10 cellular contexts compared by ENCODE assay signal in genomic region chr3:185559706-185560090, GRCh38. TPM values are rescaled to one million over a fixed set of nuclear protein-coding genes. Genes with fewer than 3 reads are reported as not detected.
DNase-seq lines count a peak whose midpoint lies in the region; ATAC-seq, FAIRE-seq and TF ChIP-seq lines count a peak whose summit lies in the region.
"Had no signal": no experiment of that assay in that cellular context is flagged by ENCODE, and none has a peak within 500 bp of the region (broad histone marks: within the 10 kb centered on the region; RNA-seq: fewer than 3 reads in every experiment).

No MANE protein-coding gene starts in this region.

- peak overlapping the region; percentile 44; the same call in 1 of the 2 replicates for H3K9ac ChIP-seq in KMS-11
- no peak overlapping the region for H3K9ac ChIP-seq in GM12878 (ENCODE audit: control insufficient read depth, insufficient read depth, low read length)

- H3K27ac ChIP-seq in KMS-11: no peak overlapping the region
- H3K27ac ChIP-seq in GM12878 (ENCODE audit: control insufficient read depth, insufficient read depth): peak overlapping the region; percentile 18; the same call in 1 of the 2 replicates
- H3K27ac ChIP-seq in transverse colon: peak overlapping the region in 3 of 4 donors; percentile 87 to 89 (median 88)
- H3K27ac ChIP-seq: tibial artery had no signal

- peaks cover 22% of the 10 kb centered on the region for H3K4me1 Mint-ChIP-seq in activated T-cell treated with anti-CD3 and anti-CD28 coated beads, Interleukin-2, amount 50 U/mL, for 72 hours (ENCODE audit: low read depth)
- H3K4me1 Mint-ChIP-seq in nephron progenitor cell: peaks cover 21% of the 10 kb centered on the region

- H3K4me1 ChIP-seq in KMS-11 (ENCODE audit: low read depth, poor library complexity, severe bottlenecking): peaks cover 19% of the 10 kb centered on the region
- peaks cover 18% of the 10 kb centered on the region for H3K4me1 ChIP-seq in GM12878 (ENCODE audit: control insufficient read depth, insufficient read depth, low read length)
- peaks cover 0 to 57% (median 18%) of the 10 kb centered on the region in 4 donors for H3K4me1 ChIP-seq in transverse colon

- H2AFZ ChIP-seq in KMS-11 (ENCODE audit: low read depth) (peak overlapping the region; percentile 95), GM12878 (ENCODE audit: control insufficient read depth, low read depth, low read length) (no peak overlapping the region; the same call in none of the 2 replicates)

- no peaks in the 10 kb centered on the region for H3K36me3 ChIP-seq in KMS-11 (ENCODE audit: insufficient read depth)
- no peaks in the 10 kb centered on the region for H3K36me3 ChIP-seq in GM12878 (ENCODE audit: control insufficient read depth in 2 of 2, insufficient read depth in 2 of 2, low read length in 1 of 2)
- no peaks in the 10 kb centered on the region for H3K36me3 ChIP-seq in transverse colon
- H3K36me3 ChIP-seq: tibial artery had no signal

- H3K9me3 ChIP-seq in GM12878 (replicated peaks; ENCODE audit: control insufficient read depth, insufficient read depth, low read length): no peaks in the 10 kb centered on the region
- no peaks in the 10 kb centered on the region for H3K9me3 ChIP-seq in transverse colon
- H3K9me3 ChIP-seq: tibial artery had no signal

- H3K4me3 ChIP-seq in KMS-11 (IDR thresholded peaks at IDR 0.05; ENCODE audit: insufficient read depth, low read depth, low read length): peak overlapping the region; percentile 75
- peak overlapping the region; percentile 54; the same call in 1 of the 2 replicates for H3K4me3 ChIP-seq in GM12878
- no peak overlapping the region for H3K4me3 ChIP-seq in transverse colon
- H3K4me3 ChIP-seq: tibial artery had no signal

- no peak overlapping the region for H3K27ac Mint-ChIP-seq in activated T-cell treated with anti-CD3 and anti-CD28 coated beads, Interleukin-2, amount 50 U/mL, for 72 hours
- no peak overlapping the region for H3K27ac Mint-ChIP-seq in nephron progenitor cell

- in situ Hi-C loops in GM12878 (cut with MboI): no loop called here
- in situ Hi-C loops in transverse colon (cut with MboI; ENCODE audit: low pct_ligation_motif_present in 1 of 4, low pct_unique_long_range_greater_than_20kb in 1 of 4, low sequenced_read_pairs in 3 of 4): no loop called here

- ATAC-seq in activated T-cell treated with anti-CD3 and anti-CD28 coated beads, Interleukin-2, amount 50 U/mL, for 72 hours (replicated peaks in 1 of 2): no peak
- ATAC-seq in GM12878 (no peak), omental fat pad (ENCODE audit: low FRiP score) (no peak)

- POLR2A ChIA-PET in GM12878 (lab: Charles Lee): interaction anchor here (0.7 to 1.0 kb wide), 2 partner anchors 10 to 56 kb away, joined by 3 to 4 read pairs; no protein-coding TSS in a partner anchor

- H3K36me3 Mint-ChIP-seq in activated T-cell treated with anti-CD3 and anti-CD28 coated beads, Interleukin-2, amount 50 U/mL, for 72 hours (ENCODE audit: insufficient read depth in 2 of 2): no peaks in the 10 kb centered on the region
- H3K36me3 Mint-ChIP-seq in nephron progenitor cell (ENCODE audit: low read depth): no peaks in the 10 kb centered on the region

- H3K4me2 ChIP-seq in KMS-11 (peak overlapping the region; percentile 83), GM12878 (ENCODE audit: control insufficient read depth, insufficient read depth) (no peak overlapping the region)

- H3K9me3 Mint-ChIP-seq in activated T-cell treated with anti-CD3 and anti-CD28 coated beads, Interleukin-2, amount 50 U/mL, for 72 hours: no peaks in the 10 kb centered on the region
- peaks cover 5% of the 10 kb centered on the region for H3K9me3 Mint-ChIP-seq in nephron progenitor cell

- H3K27me3 ChIP-seq in KMS-11 (ENCODE audit: insufficient read depth, low read depth): no peaks in the 10 kb centered on the region
- no peaks in the 10 kb centered on the region for H3K27me3 ChIP-seq in GM12878 (replicated peaks in 1 of 2; ENCODE audit: control insufficient read depth in 2 of 2, insufficient read depth in 2 of 2, low read length in 1 of 2)
- no peaks in the 10 kb centered on the region for H3K27me3 ChIP-seq in transverse colon

- no peak for TF ChIP-seq POLR2A in GM12878 (IDR thresholded peaks at IDR 0.05; ENCODE audit: low read depth, low read length)
- TF ChIP-seq POLR2A in transverse colon (IDR thresholded peaks at IDR 0.05): no peak

- TF ChIP-seq RAD21 in GM12878 (IDR thresholded peaks at IDR 0.05; ENCODE audit: insufficient read depth, low read depth, low read length): no peak

- no peaks in the 10 kb centered on the region for H4K20me1 ChIP-seq in KMS-11 (ENCODE audit: insufficient read depth)
- H4K20me1 ChIP-seq in GM12878 (ENCODE audit: control insufficient read depth, insufficient read depth): no peaks in the 10 kb centered on the region

- no peak for FAIRE-seq in GM12878 (lab: Jason Lieb, UNC)

- DNase-seq in activated T-cell treated with anti-CD3 and anti-CD28 coated beads, Interleukin-2, amount 50 U/mL, for 72 hours: no peak
- DNase-seq in activated T-cell treated with anti-CD3 and anti-CD28 coated beads, Interleukin-2, amount 50 U/mL, for 48 hours: no peak
- DNase-seq in GM12878 (ENCODE audit: low read depth, low spot score): no peak
- DNase-seq in transverse colon: no peak
- no peak for DNase-seq in NCI-H2081 (lab: John Stamatoyannopoulos, UW)
- no peak for DNase-seq in omental fat pad (ENCODE audit: low spot score)
- no peak for DNase-seq in nephron progenitor cell

- WGBS in GM12878 (ENCODE audit: insufficient coverage, insufficient replicate concordance, low lambda C conversion rate, missing lambda C conversion rate): 43% methylated on average over 12 of the region's 12 CpGs
- WGBS in transverse colon (ENCODE audit: low coverage in 1 of 2), 2 donors: 80 to 81% methylated on average over 10 to 12 of the region's 12 CpGs

- intact Hi-C loops in GM12878 (cut with micrococcal nuclease; ENCODE audit: unreplicated experiment): loop anchor here (1.0 to 5.0 kb wide), 2 partner anchors 60 to 207 kb away; partner anchors contain the start of gene TMEM41A
- intact Hi-C loops in transverse colon (cut with DNase I; ENCODE audit: low total_unique reads): no loop called here

- TF ChIP-seq CTCF in KMS-11 (conservative IDR thresholded peaks at IDR 0.05; ENCODE audit: low read depth, low read length) (no peak), GM12878 (IDR thresholded peaks at IDR 0.05 in 2 of 3, conservative IDR thresholded peaks at IDR 0.05 in 1 of 3; ENCODE audit: control insufficient read depth in 2 of 3, extremely low read depth in 1 of 3, insufficient read depth in 1 of 3, low read depth in 3 of 3, low read length in 3 of 3) (no peak), transverse colon (IDR thresholded peaks at IDR 0.05) (no peak), omental fat pad (IDR thresholded peaks at IDR 0.05) (no peak), nephron progenitor cell (IDR thresholded peaks at IDR 0.05) (no peak)

- CTCF ChIA-PET in GM12878 (lab: Yijun Ruan, JAX): interaction anchor here (0.7 to 4.8 kb wide), 31 partner anchors 11 to 272 kb away, joined by 3 to 56 read pairs (median 4); partner anchors contain the start of genes MAP3K13 and SENP2

- SMC1A ChIA-PET in GM12878 (lab: Charles Lee; ENCODE audit: uncharacterized antibody, unreplicated experiment): interaction anchor here (0.6 to 3.7 kb wide), 22 partner anchors 12 to 270 kb away, joined by 3 to 23 read pairs (median 7); partner anchors contain the start of genes MAP3K13 and SENP2

- no peaks in the 10 kb centered on the region for H3K27me3 Mint-ChIP-seq in activated T-cell treated with anti-CD3 and anti-CD28 coated beads, Interleukin-2, amount 50 U/mL, for 72 hours (ENCODE audit: low read depth)
- H3K27me3 Mint-ChIP-seq in nephron progenitor cell (ENCODE audit: low read depth, poor library complexity): peaks cover 20% of the 10 kb centered on the region

- peak overlapping the region; percentile 78 to 84 for H3K4me3 Mint-ChIP-seq in activated T-cell treated with anti-CD3 and anti-CD28 coated beads, Interleukin-2, amount 50 U/mL, for 72 hours
- H3K4me3 Mint-ChIP-seq in nephron progenitor cell: no peak overlapping the region

- H3K79me2 ChIP-seq in KMS-11 (ENCODE audit: insufficient read depth, low read depth): no peaks in the 10 kb centered on the region
- no peaks in the 10 kb centered on the region for H3K79me2 ChIP-seq in GM12878 (ENCODE audit: control insufficient read depth, insufficient read depth, low read length)

- BruUV-seq in GM12878 (replicated peaks; lab: Mats Ljungman, UMichigan): no TSS peak

- no peak for TF ChIP-seq EP300 in GM12878 (IDR thresholded peaks at IDR 0.05; ENCODE audit: borderline replicate concordance in 1 of 2, control insufficient read depth in 1 of 2, low read depth in 2 of 2, low read length in 2 of 2)
- TF ChIP-seq EP300 in transverse colon (IDR thresholded peaks at IDR 0.05; ENCODE audit: low read depth): no peak

- RAD21 ChIA-PET in GM12878 (lab: Charles Lee; ENCODE audit: unreplicated experiment): interaction anchor here (0.6 to 2.9 kb wide), 15 partner anchors 13 to 212 kb away, joined by 3 to 13 read pairs (median 5); partner anchors contain the start of genes MAP3K13 and TMEM41A

RNA-seq across cellular contexts. Expression of gene LIPH, which starts 7.3 kb away (rescaled TPM):
- under 1 TPM in 1 of 2 donors, not detected in 1; 0.19 TPM for total RNA-seq in activated T-cell treated with anti-CD3 and anti-CD28 coated beads, Interleukin-2, amount 50 U/mL, for 72 hours
- 10.0 and 12.6 TPM in 2 replicates for total RNA-seq in GM12878 (2013; cell fraction: nucleolus; rRNA removed)
- total RNA-seq in GM12878 (2014; rRNA removed) (6.8 and 8.0 TPM in 2 replicates), GM12878 (2014; rRNA removed; fragmentation: Illumina TruSeq; extraction: Trizol) (4.9 and 5.4 TPM in 2 replicates), GM12878 (2021) (8.8 and 9.1 TPM in 2 replicates), transverse colon (100 to 1,000 TPM in 1 of 4 donors, 10 to 100 TPM in 3; 31.6 to 115 (median 74.7) TPM), omental fat pad (under 1 TPM in 1 of 4 donors, not detected in 3; 0.25 TPM)
- polyA plus RNA-seq in GM12878 (2011; ENCODE audit: low read depth): 2.0 TPM
- polyA plus RNA-seq in GM12878 (2011; rRNA removed) (11.1 and 11.7 TPM in 2 replicates), GM12878 (2014; fragmentation: Illumina TruSeq; extraction: Trizol) (7.8 and 11.6 TPM in 2 replicates), GM12878 (2014; fragmentation: Nextera tagmentation; extraction: Ambion mirVana) (1 to 10 TPM; 2.2 to 4.7 TPM), GM12878 (2014; rRNA removed) (4.2 and 5.7 TPM in 2 replicates), GM12878 (2016; fragmentation: Nextera tagmentation; extraction: Ambion mirVana) (1 to 10 TPM; 5.1 TPM)
- polyA plus RNA-seq in GM12878 (2011; cell fraction: cytosol; rRNA removed): 5.0 and 5.6 TPM in 2 replicates
- 3.1 and 3.6 TPM in 2 replicates for polyA plus RNA-seq in GM12878 (2011; cell fraction: nucleus; rRNA removed)
- 1.9 and 4.7 TPM in 2 replicates for polyA plus RNA-seq in GM12878 (2012)
- polyA minus RNA-seq in GM12878 (2011; rRNA and poly(A)+ RNA removed): 14.4 and 16.4 TPM in 2 replicates
- polyA minus RNA-seq in GM12878 (2011; cell fraction: cytosol; rRNA and poly(A)+ RNA removed): 4.0 and 5.1 TPM in 2 replicates
- polyA minus RNA-seq in GM12878 (2011; cell fraction: nucleus; rRNA and poly(A)+ RNA removed): 1.5 and 1.7 TPM in 2 replicates
- total RNA-seq: osteoblast had no signal

RNA-seq across cellular contexts. Expression of gene SENP2, which starts 26.4 kb away (rescaled TPM):
- 10 to 100 TPM; 35.4 to 38.1 TPM for total RNA-seq in activated T-cell treated with anti-CD3 and anti-CD28 coated beads, Interleukin-2, amount 50 U/mL, for 72 hours
- 29.0 and 32.5 TPM in 2 replicates for total RNA-seq in GM12878 (2013; cell fraction: nucleolus; rRNA removed)
- total RNA-seq in GM12878 (2014; rRNA removed) (18.1 and 28.2 TPM in 2 replicates), GM12878 (2014; rRNA removed; fragmentation: Illumina TruSeq; extraction: Trizol) (42.7 and 44.4 TPM in 2 replicates), GM12878 (2021) (35.4 and 36.2 TPM in 2 replicates), transverse colon (10 to 100 TPM in 3 of 4 donors, 1 to 10 TPM in 1; 4.0 to 28.4 (median 18.4) TPM), omental fat pad (10 to 100 TPM; 23.7 to 56.9 (median 30.6) TPM)
- 8.6 TPM for polyA plus RNA-seq in GM12878 (2011; ENCODE audit: low read depth)
- polyA plus RNA-seq in GM12878 (2011; rRNA removed) (12.1 and 17.4 TPM in 2 replicates), GM12878 (2014; fragmentation: Illumina TruSeq; extraction: Trizol) (36.0 and 42.8 TPM in 2 replicates), GM12878 (2014; fragmentation: Nextera tagmentation; extraction: Ambion mirVana) (1 to 10 TPM; 9.0 to 9.7 TPM), GM12878 (2014; rRNA removed) (18.8 and 19.7 TPM in 2 replicates), GM12878 (2016; fragmentation: Nextera tagmentation; extraction: Ambion mirVana) (10 to 100 TPM; 30.5 to 35.1 TPM)
- 3.7 and 4.0 TPM in 2 replicates for polyA plus RNA-seq in GM12878 (2011; cell fraction: cytosol; rRNA removed)
- 5.4 and 7.2 TPM in 2 replicates for polyA plus RNA-seq in GM12878 (2011; cell fraction: nucleus; rRNA removed)
- polyA plus RNA-seq in GM12878 (2012): 16.3 and 17.2 TPM in 2 replicates
- polyA minus RNA-seq in GM12878 (2011; rRNA and poly(A)+ RNA removed): 6.0 and 11.0 TPM in 2 replicates
- polyA minus RNA-seq in GM12878 (2011; cell fraction: cytosol; rRNA and poly(A)+ RNA removed): 5.7 and 9.2 TPM in 2 replicates
- 2.8 and 5.5 TPM in 2 replicates for polyA minus RNA-seq in GM12878 (2011; cell fraction: nucleus; rRNA and poly(A)+ RNA removed)

Comparison
In these comparisons a context has a peak if more than half of its experiments do, and no peak if none do; other contexts are left out.
1. H3K4me3 ChIP-seq: peak in KMS-11 (single experiment) and GM12878 (single experiment); none in transverse colon (0 of 4).
2. RNA of gene LIPH, which starts 7.3 kb away (total RNA-seq): 31.6 to 115 TPM in transverse colon and 4.9 to 12.6 TPM in GM12878; 0.19 TPM in activated T-cell treated with anti-CD3 and anti-CD28 coated beads, Interleukin-2, amount 50 U/mL, for 72 hours and 0.25 TPM in omental fat pad; every median in the first group is over 4 times any median in the second.